20 cellular contexts compared by ENCODE assay signal in the genomic region with DNA sequence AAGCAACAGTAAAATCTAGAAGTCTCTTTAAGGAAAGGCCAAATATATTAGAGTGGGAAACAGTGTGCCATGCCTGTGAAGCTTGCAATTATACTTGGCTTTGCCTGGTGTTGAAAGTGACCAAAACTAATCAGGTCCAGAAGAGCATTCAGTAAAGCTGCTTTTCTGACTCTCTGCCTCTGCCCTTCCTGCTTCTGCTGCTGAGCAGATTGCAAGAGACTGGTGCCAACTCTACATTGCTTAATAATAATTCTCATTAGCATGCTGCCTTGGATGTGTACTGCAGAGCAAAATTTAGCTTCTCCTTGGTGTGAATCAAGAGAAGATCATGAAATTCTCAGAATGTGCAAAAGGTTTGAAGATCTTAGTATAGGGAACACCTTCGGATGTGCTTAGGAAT.
DNase-seq lines count a peak whose midpoint lies in the region; ATAC-seq and TF ChIP-seq lines count a peak whose summit lies in the region.
"Had no signal": no experiment of that assay in that cellular context is flagged by ENCODE, and none has a peak within 500 bp of the region (broad histone marks: within the 10 kb centered on the region; RNA-seq: fewer than 3 reads in every experiment).

No MANE protein-coding gene starts in this region.

- no peaks in the 10 kb centered on the region for H4K20me1 ChIP-seq in neural progenitor cell (ENCODE audit: low read depth)
- H4K20me1 ChIP-seq: BLaER1 treated with 17β-estradiol and CSF1 and Interleukin-3, amounts not matched to agents 10 nM and 100 nM had no signal

- no peaks in the 10 kb centered on the region for H3K79me2 ChIP-seq in neural progenitor cell (ENCODE audit: low read depth)

- H3K4me3 ChIP-seq in neural progenitor cell: no peak overlapping the region
- H3K4me3 ChIP-seq: A549; BLaER1 treated with 17β-estradiol and CSF1 and Interleukin-3, amounts not matched to agents 10 nM and 100 nM; MG63; PC-9; SJSA1 had no signal

- H3K4me3 Mint-ChIP-seq in neural progenitor cell: no peak overlapping the region
- H3K4me3 Mint-ChIP-seq: H9, IgD-negative memory B cell had no signal

- H3K27ac ChIP-seq in neural progenitor cell: no peak overlapping the region
- H3K27ac ChIP-seq: A549; BLaER1 treated with 17β-estradiol and CSF1 and Interleukin-3, amounts not matched to agents 10 nM and 100 nM; PC-9; RWPE1; SJSA1 had no signal

- peaks cover 22% of the 10 kb centered on the region for H3K4me1 Mint-ChIP-seq in neural progenitor cell
- H3K4me1 Mint-ChIP-seq: IgD-negative memory B cell had no signal

- no peak for TF ChIP-seq CTCF in neural progenitor cell (IDR thresholded peaks at IDR 0.05)

- H3K27ac Mint-ChIP-seq in neural progenitor cell: peak overlapping the region; percentile 94
- H3K27ac Mint-ChIP-seq: IgD-negative memory B cell had no signal

- ATAC-seq in GM18870 (IDR thresholded peaks at IDR 0.05; ENCODE audit: unreplicated experiment): no peak
- ATAC-seq: A549 had no signal

- no peak overlapping the region for H3K4me2 ChIP-seq in neural progenitor cell
- H3K4me2 ChIP-seq: A549; BLaER1 treated with 17β-estradiol and CSF1 and Interleukin-3, amounts not matched to agents 10 nM and 100 nM; PC-9 had no signal

- H3K36me3 Mint-ChIP-seq in neural progenitor cell: no peaks in the 10 kb centered on the region
- H3K36me3 Mint-ChIP-seq: IgD-negative memory B cell had no signal

- no peaks in the 10 kb centered on the region for H3K9me3 Mint-ChIP-seq in neural progenitor cell
- H3K9me3 Mint-ChIP-seq: H9, IgD-negative memory B cell had no signal

- no peaks in the 10 kb centered on the region for H3K27me3 ChIP-seq in neural progenitor cell
- H3K27me3 ChIP-seq: BLaER1 treated with 17β-estradiol and CSF1 and Interleukin-3, amounts not matched to agents 10 nM and 100 nM; MG63; SJSA1 had no signal

- H3K4me1 ChIP-seq in neural progenitor cell: no peaks in the 10 kb centered on the region
- H3K4me1 ChIP-seq: A549, SJSA1 had no signal

- H3K9me3 ChIP-seq in neural progenitor cell (ENCODE audit: low read depth): no peaks in the 10 kb centered on the region
- H3K9me3 ChIP-seq: A549, MG63, SJSA1 had no signal

- no peaks in the 10 kb centered on the region for H3K36me3 ChIP-seq in neural progenitor cell
- H3K36me3 ChIP-seq: BLaER1 treated with 17β-estradiol and CSF1 and Interleukin-3, amounts not matched to agents 10 nM and 100 nM; MG63; SJSA1 had no signal

- DNase-seq in DMS 273 (lab: John Stamatoyannopoulos, UW; ENCODE audit: unreplicated experiment) (peak; percentile 56), NCI-H1694 treated with DMSO at 0.1 percent for 48 hours (lab: John Stamatoyannopoulos, UW) (peak; percentile 77), cerebellum (ENCODE audit: low spot score) (peak; percentile 48), neural progenitor cell (ENCODE audit: low spot score) (no peak), SHP77 (lab: John Stamatoyannopoulos, UW) (no peak)
- no peak for DNase-seq in activated CD4-positive, alpha-beta T cell treated with anti-CD3 and anti-CD28 coated beads for 48 hours
- DNase-seq: DMS79 treated with DMSO at 0.1 percent for 48 hours, H9, Karpas-422, MG63, NCI-H1092, NCI-H1436 treated with DMSO at 0.1 percent for 48 hours, NCI-H2107, PC-9 had no signal

- no peak overlapping the region for H3K9ac ChIP-seq in neural progenitor cell
- H3K9ac ChIP-seq: BLaER1 treated with 17β-estradiol and CSF1 and Interleukin-3, amounts not matched to agents 10 nM and 100 nM had no signal

- no peaks in the 10 kb centered on the region for H3K27me3 Mint-ChIP-seq in neural progenitor cell (ENCODE audit: insufficient read depth, low read depth)
- H3K27me3 Mint-ChIP-seq: IgD-negative memory B cell had no signal

- H2AFZ ChIP-seq in neural progenitor cell (replicated peaks): no peak overlapping the region
- H2AFZ ChIP-seq: PC-9 had no signal

- no peaks in the 10 kb centered on the region for H3F3A ChIP-seq in neural progenitor cell (ENCODE audit: low read depth)

Comparison
In these comparisons a context has a peak if more than half of its experiments do, and no peak if none do; other contexts are left out.
1. DNase-seq: peak in DMS 273 (single experiment), NCI-H1694 treated with DMSO at 0.1 percent for 48 hours (single experiment) and cerebellum (single experiment); none in neural progenitor cell (single experiment), activated CD4-positive, alpha-beta T cell treated with anti-CD3 and anti-CD28 coated beads for 48 hours (single experiment) and SHP77 (0 of 2).